ENCODE assay signal across 14 cellular contexts in genomic region chr15:35061171-35062163, GRCh38. TPM values are rescaled to one million over a fixed set of nuclear protein-coding genes. Genes with fewer than 3 reads are reported as not detected.
DNase-seq lines count a peak whose midpoint lies in the region; ATAC-seq and TF ChIP-seq lines count a peak whose summit lies in the region.
"Had no signal": no experiment of that assay in that cellular context is flagged by ENCODE, and none has a peak within 500 bp of the region (broad histone marks: within the 10 kb centered on the region; RNA-seq: fewer than 3 reads in every experiment).

No MANE protein-coding gene starts in this region.

- no peaks in the 10 kb centered on the region for H3K9me3 Mint-ChIP-seq in neural progenitor cell
- H3K9me3 Mint-ChIP-seq: naive thymus-derived CD8-positive, alpha-beta T cell had no signal

- no peak for TF ChIP-seq CTCF in KMS-11 (conservative IDR thresholded peaks at IDR 0.05; ENCODE audit: low read depth, low read length)
- TF ChIP-seq CTCF in neural progenitor cell (IDR thresholded peaks at IDR 0.05): no peak
- TF ChIP-seq CTCF in suprapubic skin (IDR thresholded peaks at IDR 0.05): no peak

- H3K36me3 ChIP-seq in KMS-11 (ENCODE audit: insufficient read depth) (no peaks in the 10 kb centered on the region), neural progenitor cell (no peaks in the 10 kb centered on the region), Karpas-422 (ENCODE audit: insufficient read depth, low read length) (no peaks in the 10 kb centered on the region), suprapubic skin (no peaks in the 10 kb centered on the region)
- H3K36me3 ChIP-seq: sigmoid colon had no signal

- H3K9me3 ChIP-seq in neural progenitor cell (ENCODE audit: low read depth): no peaks in the 10 kb centered on the region
- H3K9me3 ChIP-seq in Karpas-422 (ENCODE audit: low read length): no peaks in the 10 kb centered on the region
- H3K9me3 ChIP-seq in suprapubic skin: no peaks in the 10 kb centered on the region
- H3K9me3 ChIP-seq: sigmoid colon had no signal

- H3K4me3 Mint-ChIP-seq in neural progenitor cell: no peak overlapping the region
- H3K4me3 Mint-ChIP-seq: activated naive CD8-positive, alpha-beta T cell; naive thymus-derived CD8-positive, alpha-beta T cell had no signal

- H3K9ac ChIP-seq in KMS-11 (no peak overlapping the region), neural progenitor cell (no peak overlapping the region), Karpas-422 (ENCODE audit: low read length) (no peak overlapping the region)

- 43% methylated on average over 19 of the region's 19 CpGs for WGBS in suprapubic skin

- peaks cover 2% of the 10 kb centered on the region for H3K4me1 Mint-ChIP-seq in neural progenitor cell
- H3K4me1 Mint-ChIP-seq: naive thymus-derived CD8-positive, alpha-beta T cell had no signal

- DNase-seq in neural progenitor cell (ENCODE audit: low spot score) (no peak), Karpas-422 (no peak), suprapubic skin (ENCODE audit: low spot score in 2 of 2) (no peak), activated T-cell treated with anti-CD3 and anti-CD28 coated beads for 4 hours (no peak)
- DNase-seq in activated T-cell treated with anti-CD3 and anti-CD28 coated beads, Interleukin-2, amount 50 U/mL, for 48 hours: no peak
- DNase-seq: cerebellar nuclear complex; DMS79; naive thymus-derived CD8-positive, alpha-beta T cell; sigmoid colon had no signal

- H3K4me2 ChIP-seq in KMS-11: peak overlapping the region; percentile 83; the same call in 1 of the 2 replicates
- H3K4me2 ChIP-seq in neural progenitor cell: peak overlapping the region; percentile 21
- H3K4me2 ChIP-seq in Karpas-422 (ENCODE audit: low read depth, low read length, poor library complexity, severe bottlenecking): no peak overlapping the region

- TF ChIP-seq POLR2A in suprapubic skin (IDR thresholded peaks at IDR 0.05): no peak

- H3K36me3 Mint-ChIP-seq in neural progenitor cell: no peaks in the 10 kb centered on the region
- H3K36me3 Mint-ChIP-seq: activated naive CD8-positive, alpha-beta T cell; naive thymus-derived CD8-positive, alpha-beta T cell had no signal

- no peak overlapping the region for H3K27ac Mint-ChIP-seq in neural progenitor cell
- H3K27ac Mint-ChIP-seq: activated naive CD8-positive, alpha-beta T cell; naive thymus-derived CD8-positive, alpha-beta T cell had no signal

- no peaks in the 10 kb centered on the region for H4K20me1 ChIP-seq in KMS-11 (ENCODE audit: insufficient read depth)
- H4K20me1 ChIP-seq in neural progenitor cell (ENCODE audit: low read depth): no peaks in the 10 kb centered on the region
- no peaks in the 10 kb centered on the region for H4K20me1 ChIP-seq in Karpas-422 (ENCODE audit: insufficient read depth, low read depth, low read length)

- ATAC-seq in GM18909 (IDR thresholded peaks at IDR 0.05; ENCODE audit: poor library complexity, unreplicated experiment) (peak; percentile 28), esophagus mucosa (peak; percentile 87)
- ATAC-seq: naive thymus-derived CD8-positive, alpha-beta T cell had no signal

- H3K4me3 ChIP-seq in KMS-11 (IDR thresholded peaks at IDR 0.05; ENCODE audit: insufficient read depth, low read depth, low read length): no peak overlapping the region
- no peak overlapping the region for H3K4me3 ChIP-seq in neural progenitor cell
- no peak overlapping the region for H3K4me3 ChIP-seq in Karpas-422 (ENCODE audit: low read length)
- no peak overlapping the region for H3K4me3 ChIP-seq in suprapubic skin
- H3K4me3 ChIP-seq: sigmoid colon had no signal

- peaks cover 23% of the 10 kb centered on the region for H3K4me1 ChIP-seq in KMS-11 (ENCODE audit: low read depth, poor library complexity, severe bottlenecking)
- H3K4me1 ChIP-seq in neural progenitor cell: no peaks in the 10 kb centered on the region
- H3K4me1 ChIP-seq in Karpas-422 (ENCODE audit: low read length): no peaks in the 10 kb centered on the region
- peaks cover 8% of the 10 kb centered on the region for H3K4me1 ChIP-seq in suprapubic skin
- H3K4me1 ChIP-seq: sigmoid colon had no signal

- no peaks in the 10 kb centered on the region for H3K9me2 ChIP-seq in Karpas-422 (replicated peaks; ENCODE audit: insufficient read depth, low read length)

- TF ChIP-seq EP300 in suprapubic skin (IDR thresholded peaks at IDR 0.05): no peak

- H3K27ac ChIP-seq in KMS-11: peak overlapping the region; percentile 19; the same call in 1 of the 2 replicates
- no peak overlapping the region for H3K27ac ChIP-seq in neural progenitor cell
- no peak overlapping the region for H3K27ac ChIP-seq in Karpas-422 (ENCODE audit: low read length)
- no peak overlapping the region for H3K27ac ChIP-seq in suprapubic skin
- H3K27ac ChIP-seq: sigmoid colon had no signal

- H3F3A ChIP-seq in neural progenitor cell (ENCODE audit: low read depth): no peaks in the 10 kb centered on the region

- H3K27me3 Mint-ChIP-seq in neural progenitor cell (ENCODE audit: insufficient read depth, low read depth): no peaks in the 10 kb centered on the region

- no peaks in the 10 kb centered on the region for H3K79me2 ChIP-seq in KMS-11 (ENCODE audit: insufficient read depth, low read depth)
- H3K79me2 ChIP-seq in neural progenitor cell (ENCODE audit: low read depth): no peaks in the 10 kb centered on the region
- H3K79me2 ChIP-seq in Karpas-422 (ENCODE audit: low read length): no peaks in the 10 kb centered on the region

- H3K27me3 ChIP-seq in KMS-11 (ENCODE audit: insufficient read depth, low read depth) (no peaks in the 10 kb centered on the region), neural progenitor cell (no peaks in the 10 kb centered on the region), Karpas-422 (ENCODE audit: low read length) (no peaks in the 10 kb centered on the region), suprapubic skin (no peaks in the 10 kb centered on the region)
- H3K27me3 ChIP-seq: sigmoid colon had no signal

- no peak overlapping the region for H2AFZ ChIP-seq in KMS-11 (ENCODE audit: low read depth)
- H2AFZ ChIP-seq in neural progenitor cell (replicated peaks): peak overlapping the region; percentile 54
- H2AFZ ChIP-seq in Karpas-422 (ENCODE audit: low read length): no peak overlapping the region

RNA-seq across cellular contexts. Expression of gene NANOGP8, which starts 23.6 kb away (rescaled TPM):
- total RNA-seq in esophagus mucosa (0.44 TPM), neural progenitor cell (ENCODE audit: low replicate concordance) (1.5 TPM in 1 of 2 replicates, not detected in the other), suprapubic skin (1 to 10 TPM in 2 of 4 donors, under 1 TPM in 1, not detected in 1; 0.79 to 5.9 (median 2.1) TPM)
- not detected in 2 replicates for total RNA-seq in Karpas-422 (2014; rRNA removed; shearing (Covaris generic); ENCODE audit: low replicate concordance)
- total RNA-seq: naive thymus-derived CD8-positive, alpha-beta T cell; SK-MEL-5 had no signal
